Comparison of ENCODE assay signal across 1 cellular context in the genomic region with DNA sequence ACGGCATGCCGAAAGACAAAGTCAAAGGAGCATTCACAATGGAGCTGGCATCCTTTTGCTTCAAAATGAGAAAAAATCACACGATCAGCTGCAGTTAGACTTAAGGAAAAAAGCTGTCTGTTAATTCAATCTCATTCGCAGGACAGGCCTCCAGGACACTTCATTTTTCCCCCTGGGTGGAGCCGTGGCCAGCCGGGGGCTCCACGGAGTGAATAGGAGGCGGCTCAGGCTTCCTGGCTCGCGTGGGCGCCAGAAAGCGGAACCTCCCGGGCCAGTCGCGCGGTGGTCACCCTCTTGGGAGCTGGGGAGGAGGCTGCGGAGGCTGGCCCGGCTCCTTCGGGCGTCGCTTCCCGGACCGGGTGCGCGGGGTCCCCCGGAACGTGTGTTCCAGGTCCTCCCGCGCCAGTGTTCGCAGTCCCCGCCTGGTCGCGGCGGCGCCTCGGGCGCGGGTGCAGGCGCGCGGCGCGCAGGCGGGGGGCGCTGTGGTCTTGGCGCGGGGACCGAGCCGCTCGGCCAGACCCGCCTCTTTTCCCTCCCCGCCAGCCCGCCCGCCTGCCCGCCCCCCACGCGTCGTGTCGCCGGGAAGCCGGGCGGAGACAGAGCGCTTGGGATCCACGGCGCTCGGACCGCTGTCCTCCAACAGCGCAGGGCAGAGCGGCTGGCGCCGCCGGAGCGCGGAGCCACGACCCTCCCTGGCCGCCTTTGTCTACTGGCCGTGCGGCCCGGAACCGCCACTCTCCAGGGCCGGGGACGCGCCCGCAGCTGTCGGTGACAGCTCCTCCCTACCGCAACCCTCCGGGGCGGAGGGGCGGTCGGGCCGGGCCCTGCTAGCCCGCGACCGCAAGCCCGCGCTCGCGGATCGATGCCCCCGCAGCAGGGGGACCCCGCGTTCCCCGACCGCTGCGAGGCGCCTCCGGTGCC.
TF ChIP-seq lines count a peak whose summit lies in the region.

A gene (plus strand): TSS at position 599 of the 921 bp plus-strand sequence. CDS start 264 bp downstream, at position 863.

TF ChIP-seq in HepG2, 621 proteins besides CTCF, POLR2A, EP300 and RAD21 (continued from another document and continues in another):
- TF ChIP-seq NCOA2 (CRISPR knock-in tag; IDR thresholded peaks at IDR 0.05) (no peak; the same call in 1 of the 2 replicates), ZBTB8A (CRISPR knock-in tag; IDR thresholded peaks at IDR 0.05; ENCODE audit: borderline replicate concordance, low read depth) (no peak), XRCC5 (optimal IDR thresholded peaks at IDR 0.05; ENCODE audit: low read length) (no peak), ZNF33A (CRISPR knock-in tag; IDR thresholded peaks at IDR 0.05; ENCODE audit: borderline replicate concordance) (no peak), SRY (CRISPR knock-in tag; IDR thresholded peaks at IDR 0.05) (peak; percentile 92; the same call in 1 of the 2 replicates), ZNF136 (CRISPR knock-in tag; IDR thresholded peaks at IDR 0.05; ENCODE audit: low read depth) (no peak), ZBTB7B (CRISPR knock-in tag; IDR thresholded peaks at IDR 0.05) (no peak; the same call in 1 of the 2 replicates), ONECUT2 (CRISPR knock-in tag; IDR thresholded peaks at IDR 0.05) (no peak), RAD51 (IDR thresholded peaks at IDR 0.05; ENCODE audit: borderline replicate concordance) (no peak), HMG20B (CRISPR knock-in tag; conservative IDR thresholded peaks at IDR 0.05) (no peak), ZNF552 (CRISPR knock-in tag; IDR thresholded peaks at IDR 0.05; ENCODE audit: borderline replicate concordance) (no peak), CCAR2 (optimal IDR thresholded peaks at IDR 0.05; ENCODE audit: low read depth, low read length) (no peak), ZNF451 (CRISPR knock-in tag; IDR thresholded peaks at IDR 0.05) (peak; percentile 75; the same call in 1 of the 2 replicates), KDM2A (CRISPR knock-in tag; IDR thresholded peaks at IDR 0.05; ENCODE audit: borderline replicate concordance, low read depth) (peak; percentile 49; the same call in 1 of the 2 replicates), PAF1 (CRISPR knock-in tag; IDR thresholded peaks at IDR 0.05) (no peak), ELF4 (CRISPR knock-in tag; IDR thresholded peaks at IDR 0.05; ENCODE audit: borderline replicate concordance) (no peak), FOXK1 (CRISPR knock-in tag; IDR thresholded peaks at IDR 0.05; ENCODE audit: borderline replicate concordance, low read depth) (no peak), CBX1 (IDR thresholded peaks at IDR 0.05; ENCODE audit: low read depth) (no peak), PRPF4 (IDR thresholded peaks at IDR 0.05; ENCODE audit: low read depth, low read length, poor library complexity, severe bottlenecking) (no peak), KAT7 (CRISPR knock-in tag; IDR thresholded peaks at IDR 0.05; ENCODE audit: borderline replicate concordance) (no peak), ZIK1 (CRISPR knock-in tag; IDR thresholded peaks at IDR 0.05; ENCODE audit: borderline replicate concordance, low read depth) (peak; percentile 14; the same call in 1 of the 2 replicates), TCF7L2 (IDR thresholded peaks at IDR 0.05; ENCODE audit: low read depth, low read length) (no peak), ZNF556 (CRISPR knock-in tag; IDR thresholded peaks at IDR 0.05; ENCODE audit: borderline replicate concordance) (no peak; the same call in 1 of the 2 replicates), MZF1 (CRISPR knock-in tag; IDR thresholded peaks at IDR 0.05; ENCODE audit: borderline replicate concordance) (no peak), ZNF569 (CRISPR knock-in tag; IDR thresholded peaks at IDR 0.05; ENCODE audit: borderline replicate concordance) (no peak), ARNT2 (CRISPR knock-in tag; IDR thresholded peaks at IDR 0.05; ENCODE audit: low read depth) (no peak; the same call in 1 of the 2 replicates), BRCA1 (CRISPR knock-in tag; IDR thresholded peaks at IDR 0.05) (peak; percentile 56; the same call in 1 of the 2 replicates), ZFP90 (CRISPR knock-in tag; IDR thresholded peaks at IDR 0.05; ENCODE audit: borderline replicate concordance) (no peak), ATF7-NPFF (CRISPR knock-in tag; IDR thresholded peaks at IDR 0.05; ENCODE audit: low read depth) (peak; percentile 71), MEIS2 (CRISPR knock-in tag; IDR thresholded peaks at IDR 0.05) (peak; percentile 53; the same call in 1 of the 2 replicates), RFX3 (CRISPR knock-in tag; IDR thresholded peaks at IDR 0.05) (no peak), HOXA9 (CRISPR knock-in tag; IDR thresholded peaks at IDR 0.05; ENCODE audit: borderline replicate concordance) (peak; percentile 44; the same call in 1 of the 2 replicates), ZNF777 (CRISPR knock-in tag; IDR thresholded peaks at IDR 0.05) (peak; percentile 83), KLF16 (CRISPR knock-in tag; IDR thresholded peaks at IDR 0.05) (no peak)
- TF ChIP-seq, protein P1, sequence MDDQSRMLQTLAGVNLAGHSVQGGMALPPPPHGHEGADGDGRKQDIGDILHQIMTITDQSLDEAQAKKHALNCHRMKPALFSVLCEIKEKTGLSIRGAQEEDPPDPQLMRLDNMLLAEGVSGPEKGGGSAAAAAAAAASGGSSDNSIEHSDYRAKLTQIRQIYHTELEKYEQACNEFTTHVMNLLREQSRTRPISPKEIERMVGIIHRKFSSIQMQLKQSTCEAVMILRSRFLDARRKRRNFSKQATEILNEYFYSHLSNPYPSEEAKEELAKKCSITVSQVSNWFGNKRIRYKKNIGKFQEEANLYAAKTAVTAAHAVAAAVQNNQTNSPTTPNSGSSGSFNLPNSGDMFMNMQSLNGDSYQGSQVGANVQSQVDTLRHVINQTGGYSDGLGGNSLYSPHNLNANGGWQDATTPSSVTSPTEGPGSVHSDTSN (CRISPR knock-in tag; IDR thresholded peaks at IDR 0.05; ENCODE audit: borderline replicate concordance): no peak
- TF ChIP-seq, protein P2, sequence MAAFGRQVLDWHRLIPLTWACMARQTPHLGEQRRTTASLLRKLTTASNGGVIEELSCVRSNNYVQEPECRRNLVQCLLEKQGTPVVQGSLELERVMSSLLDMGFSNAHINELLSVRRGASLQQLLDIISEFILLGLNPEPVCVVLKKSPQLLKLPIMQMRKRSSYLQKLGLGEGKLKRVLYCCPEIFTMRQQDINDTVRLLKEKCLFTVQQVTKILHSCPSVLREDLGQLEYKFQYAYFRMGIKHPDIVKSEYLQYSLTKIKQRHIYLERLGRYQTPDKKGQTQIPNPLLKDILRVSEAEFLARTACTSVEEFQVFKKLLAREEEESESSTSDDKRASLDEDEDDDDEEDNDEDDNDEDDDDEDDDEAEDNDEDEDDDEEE (CRISPR knock-in tag; IDR thresholded peaks at IDR 0.05): no peak; the same call in 1 of the 2 replicates
- TF ChIP-seq, protein P3, sequence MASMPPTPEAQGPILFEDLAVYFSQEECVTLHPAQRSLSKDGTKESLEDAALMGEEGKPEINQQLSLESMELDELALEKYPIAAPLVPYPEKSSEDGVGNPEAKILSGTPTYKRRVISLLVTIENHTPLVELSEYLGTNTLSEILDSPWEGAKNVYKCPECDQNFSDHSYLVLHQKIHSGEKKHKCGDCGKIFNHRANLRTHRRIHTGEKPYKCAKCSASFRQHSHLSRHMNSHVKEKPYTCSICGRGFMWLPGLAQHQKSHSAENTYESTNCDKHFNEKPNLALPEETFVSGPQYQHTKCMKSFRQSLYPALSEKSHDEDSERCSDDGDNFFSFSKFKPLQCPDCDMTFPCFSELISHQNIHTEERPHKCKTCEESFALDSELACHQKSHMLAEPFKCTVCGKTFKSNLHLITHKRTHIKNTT (CRISPR knock-in tag; IDR thresholded peaks at IDR 0.05): no peak
- TF ChIP-seq, protein P4, sequence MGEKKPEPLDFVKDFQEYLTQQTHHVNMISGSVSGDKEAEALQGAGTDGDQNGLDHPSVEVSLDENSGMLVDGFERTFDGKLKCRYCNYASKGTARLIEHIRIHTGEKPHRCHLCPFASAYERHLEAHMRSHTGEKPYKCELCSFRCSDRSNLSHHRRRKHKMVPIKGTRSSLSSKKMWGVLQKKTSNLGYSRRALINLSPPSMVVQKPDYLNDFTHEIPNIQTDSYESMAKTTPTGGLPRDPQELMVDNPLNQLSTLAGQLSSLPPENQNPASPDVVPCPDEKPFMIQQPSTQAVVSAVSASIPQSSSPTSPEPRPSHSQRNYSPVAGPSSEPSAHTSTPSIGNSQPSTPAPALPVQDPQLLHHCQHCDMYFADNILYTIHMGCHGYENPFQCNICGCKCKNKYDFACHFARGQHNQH (CRISPR knock-in tag; IDR thresholded peaks at IDR 0.05): 0 out of 2 replicates have a peak, but pooled peaks have one; percentile 37
- TF ChIP-seq, protein P5, sequence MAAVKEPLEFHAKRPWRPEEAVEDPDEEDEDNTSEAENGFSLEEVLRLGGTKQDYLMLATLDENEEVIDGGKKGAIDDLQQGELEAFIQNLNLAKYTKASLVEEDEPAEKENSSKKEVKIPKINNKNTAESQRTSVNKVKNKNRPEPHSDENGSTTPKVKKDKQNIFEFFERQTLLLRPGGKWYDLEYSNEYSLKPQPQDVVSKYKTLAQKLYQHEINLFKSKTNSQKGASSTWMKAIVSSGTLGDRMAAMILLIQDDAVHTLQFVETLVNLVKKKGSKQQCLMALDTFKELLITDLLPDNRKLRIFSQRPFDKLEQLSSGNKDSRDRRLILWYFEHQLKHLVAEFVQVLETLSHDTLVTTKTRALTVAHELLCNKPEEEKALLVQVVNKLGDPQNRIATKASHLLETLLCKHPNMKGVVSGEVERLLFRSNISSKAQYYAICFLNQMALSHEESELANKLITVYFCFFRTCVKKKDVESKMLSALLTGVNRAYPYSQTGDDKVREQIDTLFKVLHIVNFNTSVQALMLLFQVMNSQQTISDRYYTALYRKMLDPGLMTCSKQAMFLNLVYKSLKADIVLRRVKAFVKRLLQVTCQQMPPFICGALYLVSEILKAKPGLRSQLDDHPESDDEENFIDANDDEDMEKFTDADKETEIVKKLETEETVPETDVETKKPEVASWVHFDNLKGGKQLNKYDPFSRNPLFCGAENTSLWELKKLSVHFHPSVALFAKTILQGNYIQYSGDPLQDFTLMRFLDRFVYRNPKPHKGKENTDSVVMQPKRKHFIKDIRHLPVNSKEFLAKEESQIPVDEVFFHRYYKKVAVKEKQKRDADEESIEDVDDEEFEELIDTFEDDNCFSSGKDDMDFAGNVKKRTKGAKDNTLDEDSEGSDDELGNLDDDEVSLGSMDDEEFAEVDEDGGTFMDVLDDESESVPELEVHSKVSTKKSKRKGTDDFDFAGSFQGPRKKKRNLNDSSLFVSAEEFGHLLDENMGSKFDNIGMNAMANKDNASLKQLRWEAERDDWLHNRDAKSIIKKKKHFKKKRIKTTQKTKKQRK (IDR thresholded peaks at IDR 0.05; ENCODE audit: low read length): no peak
- TF ChIP-seq, protein P6, sequence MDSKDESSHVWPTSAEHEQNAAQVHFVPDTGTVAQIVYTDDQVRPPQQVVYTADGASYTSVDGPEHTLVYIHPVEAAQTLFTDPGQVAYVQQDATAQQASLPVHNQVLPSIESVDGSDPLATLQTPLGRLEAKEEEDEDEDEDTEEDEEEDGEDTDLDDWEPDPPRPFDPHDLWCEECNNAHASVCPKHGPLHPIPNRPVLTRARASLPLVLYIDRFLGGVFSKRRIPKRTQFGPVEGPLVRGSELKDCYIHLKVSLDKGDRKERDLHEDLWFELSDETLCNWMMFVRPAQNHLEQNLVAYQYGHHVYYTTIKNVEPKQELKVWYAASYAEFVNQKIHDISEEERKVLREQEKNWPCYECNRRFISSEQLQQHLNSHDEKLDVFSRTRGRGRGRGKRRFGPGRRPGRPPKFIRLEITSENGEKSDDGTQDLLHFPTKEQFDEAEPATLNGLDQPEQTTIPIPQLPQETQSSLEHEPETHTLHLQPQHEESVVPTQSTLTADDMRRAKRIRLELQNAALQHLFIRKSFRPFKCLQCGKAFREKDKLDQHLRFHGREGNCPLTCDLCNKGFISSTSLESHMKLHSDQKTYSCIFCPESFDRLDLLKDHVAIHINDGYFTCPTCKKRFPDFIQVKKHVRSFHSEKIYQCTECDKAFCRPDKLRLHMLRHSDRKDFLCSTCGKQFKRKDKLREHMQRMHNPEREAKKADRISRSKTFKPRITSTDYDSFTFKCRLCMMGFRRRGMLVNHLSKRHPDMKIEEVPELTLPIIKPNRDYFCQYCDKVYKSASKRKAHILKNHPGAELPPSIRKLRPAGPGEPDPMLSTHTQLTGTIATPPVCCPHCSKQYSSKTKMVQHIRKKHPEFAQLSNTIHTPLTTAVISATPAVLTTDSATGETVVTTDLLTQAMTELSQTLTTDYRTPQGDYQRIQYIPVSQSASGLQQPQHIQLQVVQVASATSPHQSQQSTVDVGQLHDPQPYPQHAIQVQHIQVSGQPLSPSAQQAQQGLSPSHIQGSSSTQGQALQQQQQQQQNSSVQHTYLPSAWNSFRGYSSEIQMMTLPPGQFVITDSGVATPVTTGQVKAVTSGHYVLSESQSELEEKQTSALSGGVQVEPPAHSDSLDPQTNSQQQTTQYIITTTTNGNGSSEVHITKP (CRISPR knock-in tag; IDR thresholded peaks at IDR 0.05; ENCODE audit: low read depth): no peak
- TF ChIP-seq, protein P7, sequence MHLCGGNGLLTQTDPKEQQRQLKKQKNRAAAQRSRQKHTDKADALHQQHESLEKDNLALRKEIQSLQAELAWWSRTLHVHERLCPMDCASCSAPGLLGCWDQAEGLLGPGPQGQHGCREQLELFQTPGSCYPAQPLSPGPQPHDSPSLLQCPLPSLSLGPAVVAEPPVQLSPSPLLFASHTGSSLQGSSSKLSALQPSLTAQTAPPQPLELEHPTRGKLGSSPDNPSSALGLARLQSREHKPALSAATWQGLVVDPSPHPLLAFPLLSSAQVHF (CRISPR knock-in tag; IDR thresholded peaks at IDR 0.05): no peak
- TF ChIP-seq, protein P8, sequence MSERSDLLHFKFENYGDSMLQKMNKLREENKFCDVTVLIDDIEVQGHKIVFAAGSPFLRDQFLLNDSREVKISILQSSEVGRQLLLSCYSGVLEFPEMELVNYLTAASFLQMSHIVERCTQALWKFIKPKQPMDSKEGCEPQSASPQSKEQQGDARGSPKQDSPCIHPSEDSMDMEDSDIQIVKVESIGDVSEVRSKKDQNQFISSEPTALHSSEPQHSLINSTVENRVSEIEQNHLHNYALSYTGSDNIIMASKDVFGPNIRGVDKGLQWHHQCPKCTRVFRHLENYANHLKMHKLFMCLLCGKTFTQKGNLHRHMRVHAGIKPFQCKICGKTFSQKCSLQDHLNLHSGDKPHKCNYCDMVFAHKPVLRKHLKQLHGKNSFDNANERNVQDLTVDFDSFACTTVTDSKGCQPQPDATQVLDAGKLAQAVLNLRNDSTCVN (CRISPR knock-in tag; IDR thresholded peaks at IDR 0.05; ENCODE audit: borderline replicate concordance): 0 out of 2 replicates have a peak, but pooled peaks have one; percentile 47
- TF ChIP-seq, protein P9, sequence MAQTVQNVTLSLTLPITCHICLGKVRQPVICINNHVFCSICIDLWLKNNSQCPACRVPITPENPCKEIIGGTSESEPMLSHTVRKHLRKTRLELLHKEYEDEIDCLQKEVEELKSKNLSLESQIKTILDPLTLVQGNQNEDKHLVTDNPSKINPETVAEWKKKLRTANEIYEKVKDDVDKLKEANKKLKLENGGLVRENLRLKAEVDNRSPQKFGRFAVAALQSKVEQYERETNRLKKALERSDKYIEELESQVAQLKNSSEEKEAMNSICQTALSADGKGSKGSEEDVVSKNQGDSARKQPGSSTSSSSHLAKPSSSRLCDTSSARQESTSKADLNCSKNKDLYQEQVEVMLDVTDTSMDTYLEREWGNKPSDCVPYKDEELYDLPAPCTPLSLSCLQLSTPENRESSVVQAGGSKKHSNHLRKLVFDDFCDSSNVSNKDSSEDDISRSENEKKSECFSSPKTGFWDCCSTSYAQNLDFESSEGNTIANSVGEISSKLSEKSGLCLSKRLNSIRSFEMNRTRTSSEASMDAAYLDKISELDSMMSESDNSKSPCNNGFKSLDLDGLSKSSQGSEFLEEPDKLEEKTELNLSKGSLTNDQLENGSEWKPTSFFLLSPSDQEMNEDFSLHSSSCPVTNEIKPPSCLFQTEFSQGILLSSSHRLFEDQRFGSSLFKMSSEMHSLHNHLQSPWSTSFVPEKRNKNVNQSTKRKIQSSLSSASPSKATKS (CRISPR knock-in tag; IDR thresholded peaks at IDR 0.05): no peak
